Comparison of ENCODE assay signal across 8 cellular contexts in the genomic region with DNA sequence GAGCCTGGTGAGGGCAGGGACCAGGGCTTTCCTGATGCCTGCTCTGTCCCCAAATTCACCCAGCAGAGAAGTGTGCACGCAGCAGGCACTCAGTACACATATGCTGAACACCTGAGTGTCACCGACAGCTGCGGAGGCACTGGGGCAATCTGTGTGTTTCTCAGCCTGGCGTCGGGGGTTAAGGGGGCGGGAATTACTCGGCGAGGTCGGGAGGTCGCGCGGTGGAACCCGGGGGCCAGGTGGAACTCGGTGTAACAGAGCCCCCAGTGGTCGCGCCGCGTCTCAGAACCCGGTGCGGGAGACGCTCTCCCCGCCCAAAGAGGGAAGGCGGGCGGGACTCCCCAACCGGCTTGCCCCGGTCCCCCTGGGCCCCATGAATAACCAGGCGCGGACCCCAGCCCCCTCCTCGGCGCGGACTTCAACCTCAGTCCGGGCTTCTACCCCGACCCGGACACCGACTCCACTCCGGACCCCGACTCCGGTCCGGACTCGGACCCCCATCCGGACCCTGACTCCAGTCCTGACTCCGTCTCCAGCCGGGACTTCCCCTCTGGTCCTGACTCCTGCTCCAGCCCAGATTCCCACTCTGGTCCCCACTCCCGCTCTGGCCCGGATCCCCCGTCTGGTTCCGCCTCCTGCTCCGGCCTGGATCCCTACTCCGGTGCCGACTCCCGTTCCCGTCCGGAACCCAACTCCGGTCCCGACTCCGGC. TPM values are rescaled to one million over a fixed set of nuclear protein-coding genes. Genes with fewer than 3 reads are reported as not detected.
DNase-seq lines count a peak whose midpoint lies in the region; ATAC-seq and TF ChIP-seq lines count a peak whose summit lies in the region.

Gene SELENOV, plus strand, starts transcription at position 300 of the 711 bp plus-strand sequence. Its CDS starts 74 bp downstream, at position 374.

- H3K4me3 ChIP-seq in right atrium auricular region, result peak within 1 kb of the TSS; percentile 15 to 42
- H3K4me3 ChIP-seq in spleen, result peak within 1 kb of the TSS in 7 of 8 donors; percentile 21 to 58 (median 27)

- peaks cover 36% of the 10 kb centered on the region for H3K27me3 Mint-ChIP-seq in WTC11 (ENCODE audit: low read depth)

- H3K36me3 ChIP-seq in right atrium auricular region (no peaks in the 10 kb centered on the region), spleen (no peaks in the 10 kb centered on the region)

- no peak within 1 kb of the TSS for H3K27ac ChIP-seq in right atrium auricular region
- H3K27ac ChIP-seq in spleen, result no peak within 1 kb of the TSS

- H3K4me1 ChIP-seq in right atrium auricular region (peaks cover 0 to 14% of the 10 kb centered on the region in 2 donors), spleen (peaks cover 11 to 20% (median 17%) of the 10 kb centered on the region in 6 donors)

- H3K27ac Mint-ChIP-seq in WTC11, result peak within 1 kb of the TSS; percentile 41; the same call in 1 of the 2 replicates

- DNase-seq in DMS 273 (lab: John Stamatoyannopoulos, UW; ENCODE audit: unreplicated experiment) (peak; percentile 76), DMS 273 treated with DMSO at 0.1 percent for 48 hours (lab: John Stamatoyannopoulos, UW) (no peak), WTC11 (ENCODE audit: low spot score) (peak; percentile 90), right atrium auricular region (ENCODE audit: low spot score) (no peak), spleen (peak; percentile 76)

- H3K4me1 Mint-ChIP-seq in WTC11, result peaks cover 27% of the 10 kb centered on the region

- CTCF ChIA-PET in WTC11 (lab: Charles Lee), result interaction anchor here (0.7 to 4.0 kb wide), 11 partner anchors 8 to 112 kb away, joined by 3 to 21 read pairs (median 5); partner anchors contain the start of gene EID2B

- TF ChIP-seq POLR2A in spleen (IDR thresholded peaks at IDR 0.05) (no peak), GM18505 (IDR thresholded peaks at IDR 0.05; ENCODE audit: borderline replicate concordance, extremely low read depth, insufficient read depth, insufficient read length) (no peak)

- H3K9me3 Mint-ChIP-seq in WTC11, result no peaks in the 10 kb centered on the region; the same call in 1 of the 2 replicates

- ATAC-seq in WTC11 (peak; percentile 76), GM18907 (IDR thresholded peaks at IDR 0.05; ENCODE audit: unreplicated experiment) (no peak), GM18505 (IDR thresholded peaks at IDR 0.05; ENCODE audit: unreplicated experiment) (no peak), GM19452 (IDR thresholded peaks at IDR 0.05; ENCODE audit: unreplicated experiment) (no peak)

- WGBS in spleen, 5 donors, result 1 to 4% (median 3%) methylated on average over 35 to 56 of the region's 56 CpGs

- no peak for TF ChIP-seq CTCF in WTC11 (IDR thresholded peaks at IDR 0.05)
- TF ChIP-seq CTCF in right atrium auricular region (IDR thresholded peaks at IDR 0.05), result no peak
- TF ChIP-seq CTCF in spleen (IDR thresholded peaks at IDR 0.05 in 8 of 11, conservative IDR thresholded peaks at IDR 0.05 in 3 of 11), result no peak

- peaks cover 8 to 26% of the 10 kb centered on the region in 2 donors for H3K27me3 ChIP-seq in right atrium auricular region
- peaks cover 2 to 86% (median 40%) of the 10 kb centered on the region in 7 donors for H3K27me3 ChIP-seq in spleen (replicated peaks in 1 of 7)

- H3K36me3 Mint-ChIP-seq in WTC11, result peaks cover 5% of the 10 kb centered on the region

- no peaks in the 10 kb centered on the region for H3K9me3 ChIP-seq in right atrium auricular region
- no peaks in the 10 kb centered on the region for H3K9me3 ChIP-seq in spleen

- POLR2A ChIA-PET in WTC11 (lab: Charles Lee), result interaction anchor here (0.8 to 1.8 kb wide), 3 partner anchors 17 to 107 kb away, joined by 3 to 10 read pairs (median 6); partner anchors contain the start of genes EID2B and RPS16

- peak within 1 kb of the TSS; percentile 89 for H3K4me3 Mint-ChIP-seq in WTC11

- intact Hi-C loops in spleen (cut with DNase I; ENCODE audit: low total_unique reads), result no loop called here

TF ChIP-seq in WTC11, 78 proteins besides CTCF, POLR2A, EP300 and RAD21 (continues in another document):
- peak; percentile 26; the same call in 1 of the 2 replicates for TF ChIP-seq NR2C2 (CRISPR knock-in tag; IDR thresholded peaks at IDR 0.05)
- TF ChIP-seq, protein P1, sequence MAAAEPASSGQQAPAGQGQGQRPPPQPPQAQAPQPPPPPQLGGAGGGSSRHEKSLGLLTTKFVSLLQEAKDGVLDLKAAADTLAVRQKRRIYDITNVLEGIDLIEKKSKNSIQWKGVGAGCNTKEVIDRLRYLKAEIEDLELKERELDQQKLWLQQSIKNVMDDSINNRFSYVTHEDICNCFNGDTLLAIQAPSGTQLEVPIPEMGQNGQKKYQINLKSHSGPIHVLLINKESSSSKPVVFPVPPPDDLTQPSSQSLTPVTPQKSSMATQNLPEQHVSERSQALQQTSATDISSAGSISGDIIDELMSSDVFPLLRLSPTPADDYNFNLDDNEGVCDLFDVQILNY (CRISPR knock-in tag; IDR thresholded peaks at IDR 0.05), result peak; percentile 62; the same call in 1 of the 2 replicates
- no peak for TF ChIP-seq ZNF671 (CRISPR knock-in tag; IDR thresholded peaks at IDR 0.05)
- TF ChIP-seq RORB (CRISPR knock-in tag; IDR thresholded peaks at IDR 0.05), result no peak
- TF ChIP-seq, protein P2, sequence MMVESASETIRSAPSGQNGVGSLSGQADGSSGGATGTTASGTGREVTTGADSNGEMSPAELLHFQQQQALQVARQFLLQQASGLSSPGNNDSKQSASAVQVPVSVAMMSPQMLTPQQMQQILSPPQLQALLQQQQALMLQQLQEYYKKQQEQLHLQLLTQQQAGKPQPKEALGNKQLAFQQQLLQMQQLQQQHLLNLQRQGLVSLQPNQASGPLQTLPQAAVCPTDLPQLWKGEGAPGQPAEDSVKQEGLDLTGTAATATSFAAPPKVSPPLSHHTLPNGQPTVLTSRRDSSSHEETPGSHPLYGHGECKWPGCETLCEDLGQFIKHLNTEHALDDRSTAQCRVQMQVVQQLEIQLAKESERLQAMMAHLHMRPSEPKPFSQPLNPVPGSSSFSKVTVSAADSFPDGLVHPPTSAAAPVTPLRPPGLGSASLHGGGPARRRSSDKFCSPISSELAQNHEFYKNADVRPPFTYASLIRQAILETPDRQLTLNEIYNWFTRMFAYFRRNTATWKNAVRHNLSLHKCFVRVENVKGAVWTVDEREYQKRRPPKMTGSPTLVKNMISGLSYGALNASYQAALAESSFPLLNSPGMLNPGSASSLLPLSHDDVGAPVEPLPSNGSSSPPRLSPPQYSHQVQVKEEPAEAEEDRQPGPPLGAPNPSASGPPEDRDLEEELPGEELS (CRISPR knock-in tag; IDR thresholded peaks at IDR 0.05), result peak; percentile 61; the same call in 1 of the 2 replicates
- TF ChIP-seq ZNF512 (CRISPR knock-in tag; IDR thresholded peaks at IDR 0.05; ENCODE audit: borderline replicate concordance), result no peak
- TF ChIP-seq, protein P3, sequence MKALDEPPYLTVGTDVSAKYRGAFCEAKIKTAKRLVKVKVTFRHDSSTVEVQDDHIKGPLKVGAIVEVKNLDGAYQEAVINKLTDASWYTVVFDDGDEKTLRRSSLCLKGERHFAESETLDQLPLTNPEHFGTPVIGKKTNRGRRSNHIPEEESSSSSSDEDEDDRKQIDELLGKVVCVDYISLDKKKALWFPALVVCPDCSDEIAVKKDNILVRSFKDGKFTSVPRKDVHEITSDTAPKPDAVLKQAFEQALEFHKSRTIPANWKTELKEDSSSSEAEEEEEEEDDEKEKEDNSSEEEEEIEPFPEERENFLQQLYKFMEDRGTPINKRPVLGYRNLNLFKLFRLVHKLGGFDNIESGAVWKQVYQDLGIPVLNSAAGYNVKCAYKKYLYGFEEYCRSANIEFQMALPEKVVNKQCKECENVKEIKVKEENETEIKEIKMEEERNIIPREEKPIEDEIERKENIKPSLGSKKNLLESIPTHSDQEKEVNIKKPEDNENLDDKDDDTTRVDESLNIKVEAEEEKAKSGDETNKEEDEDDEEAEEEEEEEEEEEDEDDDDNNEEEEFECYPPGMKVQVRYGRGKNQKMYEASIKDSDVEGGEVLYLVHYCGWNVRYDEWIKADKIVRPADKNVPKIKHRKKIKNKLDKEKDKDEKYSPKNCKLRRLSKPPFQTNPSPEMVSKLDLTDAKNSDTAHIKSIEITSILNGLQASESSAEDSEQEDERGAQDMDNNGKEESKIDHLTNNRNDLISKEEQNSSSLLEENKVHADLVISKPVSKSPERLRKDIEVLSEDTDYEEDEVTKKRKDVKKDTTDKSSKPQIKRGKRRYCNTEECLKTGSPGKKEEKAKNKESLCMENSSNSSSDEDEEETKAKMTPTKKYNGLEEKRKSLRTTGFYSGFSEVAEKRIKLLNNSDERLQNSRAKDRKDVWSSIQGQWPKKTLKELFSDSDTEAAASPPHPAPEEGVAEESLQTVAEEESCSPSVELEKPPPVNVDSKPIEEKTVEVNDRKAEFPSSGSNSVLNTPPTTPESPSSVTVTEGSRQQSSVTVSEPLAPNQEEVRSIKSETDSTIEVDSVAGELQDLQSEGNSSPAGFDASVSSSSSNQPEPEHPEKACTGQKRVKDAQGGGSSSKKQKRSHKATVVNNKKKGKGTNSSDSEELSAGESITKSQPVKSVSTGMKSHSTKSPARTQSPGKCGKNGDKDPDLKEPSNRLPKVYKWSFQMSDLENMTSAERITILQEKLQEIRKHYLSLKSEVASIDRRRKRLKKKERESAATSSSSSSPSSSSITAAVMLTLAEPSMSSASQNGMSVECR (CRISPR knock-in tag; IDR thresholded peaks at IDR 0.05; ENCODE audit: borderline replicate concordance), result peak; percentile 40; the same call in 1 of the 2 replicates
- no peak for TF ChIP-seq MYBL2 (CRISPR knock-in tag; IDR thresholded peaks at IDR 0.05)
- no peak for TF ChIP-seq ZNF121 (CRISPR knock-in tag; IDR thresholded peaks at IDR 0.05)
- peak; percentile 71 for TF ChIP-seq MAX (CRISPR knock-in tag; IDR thresholded peaks at IDR 0.05)
- TF ChIP-seq SOX15 (CRISPR knock-in tag; IDR thresholded peaks at IDR 0.05), result no peak

RNA-seq across cellular contexts. Expression of gene SELENOV, which starts in this region (rescaled TPM):
- 12.6 to 15.4 TPM (median 15.1 TPM) in 3 replicates for total RNA-seq in WTC11 (2021)
- not detected for total RNA-seq in right atrium auricular region
- not detected for total RNA-seq in spleen
- not detected for polyA plus RNA-seq in spleen

Comparison
In these comparisons a context has a peak if more than half of its experiments do, and no peak if none do; other contexts are left out.
1. RNA of gene SELENOV (total RNA-seq): 12.6 to 15.4 TPM in WTC11; not detected in right atrium auricular region and not detected in spleen; every median in the first group is over 10 times any median in the second.
2. DNase-seq: peak in DMS 273 (single experiment) and WTC11 (single experiment); none in DMS 273 treated with DMSO at 0.1 percent for 48 hours (single experiment) and right atrium auricular region (single experiment).
3. Peak in DNase-seq and H3K4me3 ChIP-seq in spleen; RNA of the gene not detected or under 1 TPM.